Comparison of ENCODE assay signal across 12 cellular contexts in the genomic region with DNA sequence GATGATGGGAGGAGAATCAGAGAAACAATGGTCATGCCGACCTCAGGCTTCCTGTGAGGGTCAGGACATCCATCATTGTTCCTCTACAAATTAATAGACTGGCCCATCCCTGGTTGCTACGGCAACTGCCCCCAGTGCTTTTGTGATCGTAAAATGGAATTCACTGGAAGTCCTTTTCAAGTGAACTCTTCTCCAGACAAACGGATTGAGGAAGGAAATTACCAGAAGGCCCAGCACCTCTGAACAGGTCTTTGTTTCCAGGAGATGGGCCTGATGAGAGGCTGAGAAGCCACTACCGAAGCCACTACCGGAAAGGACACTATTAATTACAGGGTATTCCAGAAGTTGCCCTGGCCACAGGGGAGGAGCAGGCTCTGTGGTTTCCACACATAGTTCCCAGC.
A peak's percentile ranks its signal among the peaks of the same experiment; 100 is the strongest.
DNase-seq lines count a peak whose midpoint lies in the region; ATAC-seq and FAIRE-seq lines count a peak whose summit lies in the region.
"Had no signal": no experiment of that assay in that cellular context is flagged by ENCODE, and none has a peak within 500 bp of the region (broad histone marks: within the 10 kb centered on the region; RNA-seq: fewer than 3 reads in every experiment).

No MANE protein-coding gene starts in this region.

- no peaks in the 10 kb centered on the region for H3K27me3 ChIP-seq in right cardiac atrium (ENCODE audit: control insufficient read depth, insufficient read depth)
- no peaks in the 10 kb centered on the region for H3K27me3 ChIP-seq in iPS-20b (ENCODE audit: insufficient read depth, low read length)
- H3K27me3 ChIP-seq: BE2C had no signal

- FAIRE-seq in urothelium cell line (lab: Jason Lieb, UNC): no peak

- intact Hi-C loops in right cardiac atrium (cut with DNase I) (no loop called here), left ventricle myocardium superior (cut with micrococcal nuclease) (no loop called here)

- DNase-seq in right cardiac atrium: peak in 2 of 3 donors; percentile 31 to 44
- no peak for DNase-seq in left ventricle myocardium superior
- DNase-seq in RPMI7951 (ENCODE audit: low read depth): peak; percentile 27
- peak; percentile 40 for DNase-seq in urothelium cell line (ENCODE audit: low spot score)
- DNase-seq in occipital lobe (lab: John Stamatoyannopoulos, UW): no peak
- DNase-seq in cortex of kidney (lab: John Stamatoyannopoulos, UW): no peak
- no peak for DNase-seq in caudate nucleus (lab: John Stamatoyannopoulos, UW)
- DNase-seq: BE2C, esophagus squamous epithelium, stomach had no signal

- no peaks in the 10 kb centered on the region for H3K36me3 ChIP-seq in iPS-20b (ENCODE audit: insufficient read depth, low read depth, low read length)
- H3K36me3 ChIP-seq: BE2C, breast epithelium, esophagus squamous epithelium, stomach had no signal

- WGBS in right cardiac atrium: 43% methylated on average over 6 of the region's 6 CpGs

- H3K9ac ChIP-seq in iPS-20b (ENCODE audit: low read depth, low read length): peak overlapping the region; percentile 10; the same call in 1 of the 2 replicates

- H3K9me3 ChIP-seq in right cardiac atrium (ENCODE audit: control insufficient read depth, low read length): no peaks in the 10 kb centered on the region
- H3K9me3 ChIP-seq in iPS-20b (ENCODE audit: insufficient read depth, low read depth, low read length): no peaks in the 10 kb centered on the region
- H3K9me3 ChIP-seq: BE2C, breast epithelium, esophagus squamous epithelium, stomach had no signal

- H3K27ac ChIP-seq in right cardiac atrium (ENCODE audit: low read length) (no peak overlapping the region), iPS-20b (ENCODE audit: low read length) (no peak overlapping the region), caudate nucleus (ENCODE audit: low read depth, low read length) (no peak overlapping the region)
- H3K27ac ChIP-seq: breast epithelium, esophagus squamous epithelium, stomach had no signal

- no peaks in the 10 kb centered on the region for H3K4me1 ChIP-seq in right cardiac atrium (ENCODE audit: control insufficient read depth, insufficient read depth, low read length)
- H3K4me1 ChIP-seq in iPS-20b (ENCODE audit: insufficient read depth, low read length): peaks cover 22% of the 10 kb centered on the region; the same call in 1 of the 2 replicates
- H3K4me1 ChIP-seq: breast epithelium, esophagus squamous epithelium, stomach had no signal

- ATAC-seq in right cardiac atrium (peak in 1 of 2 donors; percentile 77), left ventricle myocardium superior (no peak)

- H3K4me3 ChIP-seq in right cardiac atrium (ENCODE audit: low read length) (no peak overlapping the region), iPS-20b (ENCODE audit: low read length) (no peak overlapping the region)
- H3K4me3 ChIP-seq: breast epithelium, esophagus squamous epithelium, stomach had no signal

Comparison
In these comparisons a context has a peak if more than half of its experiments do, and no peak if none do; other contexts are left out.
1. DNase-seq: peak in right cardiac atrium (2 of 3), RPMI7951 (single experiment) and urothelium cell line (single experiment); none in left ventricle myocardium superior (single experiment), occipital lobe (single experiment), cortex of kidney (single experiment) and caudate nucleus (0 of 61).